9 cellular contexts compared by ENCODE assay signal in the genomic region with DNA sequence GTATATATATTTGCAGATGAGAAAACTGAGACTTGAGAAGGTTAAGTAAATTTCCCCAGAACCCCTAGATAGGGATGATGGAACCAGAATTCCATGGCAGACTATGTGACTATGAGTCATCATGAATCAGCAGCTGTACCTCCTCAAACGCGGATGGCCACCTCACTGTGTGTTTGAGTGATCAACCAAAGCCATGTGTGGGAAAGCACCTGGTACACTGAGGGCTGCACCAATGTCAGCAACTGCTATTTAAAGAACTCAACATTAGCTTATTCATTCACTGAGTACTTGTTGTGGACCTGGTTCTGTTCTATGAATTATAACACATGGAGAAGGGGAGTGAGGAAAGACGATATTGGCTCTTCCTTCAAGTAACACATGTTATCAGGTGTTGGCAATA.
A peak's percentile ranks its signal among the peaks of the same experiment; 100 is the strongest.
DNase-seq lines count a peak whose midpoint lies in the region; ATAC-seq, FAIRE-seq and TF ChIP-seq lines count a peak whose summit lies in the region.
"Had no signal": no experiment of that assay in that cellular context is flagged by ENCODE, and none has a peak within 500 bp of the region (broad histone marks: within the 10 kb centered on the region; RNA-seq: fewer than 3 reads in every experiment).

No MANE protein-coding gene starts in this region.

- H4K20me1 ChIP-seq in astrocyte (ENCODE audit: insufficient read depth, low read length), result no peaks in the 10 kb centered on the region

- H3K27ac Mint-ChIP-seq in astrocyte (ENCODE audit: unreplicated experiment), result peak overlapping the region; percentile 98
- no peak overlapping the region for H3K27ac Mint-ChIP-seq in stimulated activated memory B cell treated with anti-CD40 and anti-IgM and Interleukin-4, amounts not matched to agents 10 μg/mL and 1 μg/mL and 100 μg/mL, for 72 hours
- no peak overlapping the region for H3K27ac Mint-ChIP-seq in activated T-cell treated with anti-CD3 and anti-CD28 coated beads, Interleukin-2, amount 50 U/mL, for 72 hours

- H3K27ac ChIP-seq in astrocyte (ENCODE audit: low read depth, low read length), result peak overlapping the region; percentile 92
- no peak overlapping the region for H3K27ac ChIP-seq in thyroid gland
- H3K27ac ChIP-seq in colonic mucosa, result no peak overlapping the region
- H3K27ac ChIP-seq: C4-2B had no signal

- peak; percentile 98 for DNase-seq in A172 (ENCODE audit: low spot score)
- peak; percentile 98 for DNase-seq in astrocyte (ENCODE audit: low read depth)
- no peak for DNase-seq in activated T-cell treated with anti-CD3 and anti-CD28 coated beads, Interleukin-2, amount 50 U/mL, for 72 hours
- DNase-seq in thyroid gland, result no peak
- no peak for DNase-seq in colonic mucosa

- H3K4me3 Mint-ChIP-seq in astrocyte (ENCODE audit: unreplicated experiment), result no peak overlapping the region
- H3K4me3 Mint-ChIP-seq in stimulated activated memory B cell treated with anti-CD40 and anti-IgM and Interleukin-4, amounts not matched to agents 10 μg/mL and 1 μg/mL and 100 μg/mL, for 72 hours, result no peak overlapping the region
- no peak overlapping the region for H3K4me3 Mint-ChIP-seq in activated T-cell treated with anti-CD3 and anti-CD28 coated beads, Interleukin-2, amount 50 U/mL, for 72 hours

- peaks cover 3% of the 10 kb centered on the region for H3K36me3 Mint-ChIP-seq in astrocyte (ENCODE audit: low read depth, unreplicated experiment)
- no peaks in the 10 kb centered on the region for H3K36me3 Mint-ChIP-seq in stimulated activated memory B cell treated with anti-CD40 and anti-IgM and Interleukin-4, amounts not matched to agents 10 μg/mL and 1 μg/mL and 100 μg/mL, for 72 hours
- H3K36me3 Mint-ChIP-seq in activated T-cell treated with anti-CD3 and anti-CD28 coated beads, Interleukin-2, amount 50 U/mL, for 72 hours (ENCODE audit: insufficient read depth in 2 of 2), result no peaks in the 10 kb centered on the region

- TF ChIP-seq CTCF in astrocyte (IDR thresholded peaks at IDR 0.05; ENCODE audit: insufficient read depth, low read depth, low read length) (no peak), thyroid gland (IDR thresholded peaks at IDR 0.05) (no peak), colonic mucosa (IDR thresholded peaks at IDR 0.05) (no peak)

- peak overlapping the region; percentile 68 for H3K4me2 ChIP-seq in astrocyte (ENCODE audit: low read length)

- no peak overlapping the region for H2AFZ ChIP-seq in astrocyte (ENCODE audit: low read depth, low read length)

- no peaks in the 10 kb centered on the region for H3K79me2 ChIP-seq in astrocyte (ENCODE audit: insufficient read depth, low read length)

- H3K4me3 ChIP-seq in astrocyte (ENCODE audit: insufficient read depth, low read depth, low read length), result no peak overlapping the region
- no peak overlapping the region for H3K4me3 ChIP-seq in thyroid gland (replicated peaks in 1 of 3)
- no peak overlapping the region for H3K4me3 ChIP-seq in colonic mucosa

- no peaks in the 10 kb centered on the region for H3K36me3 ChIP-seq in astrocyte (ENCODE audit: insufficient read depth, low read length)
- no peaks in the 10 kb centered on the region for H3K36me3 ChIP-seq in thyroid gland
- no peaks in the 10 kb centered on the region for H3K36me3 ChIP-seq in colonic mucosa

- H3K9me3 ChIP-seq in astrocyte (ENCODE audit: insufficient read depth, low read depth, low read length) (peaks cover 2% of the 10 kb centered on the region), thyroid gland (no peaks in the 10 kb centered on the region), colonic mucosa (no peaks in the 10 kb centered on the region)

- H3K27me3 Mint-ChIP-seq in astrocyte (ENCODE audit: low read depth, unreplicated experiment), result no peaks in the 10 kb centered on the region
- no peaks in the 10 kb centered on the region for H3K27me3 Mint-ChIP-seq in stimulated activated memory B cell treated with anti-CD40 and anti-IgM and Interleukin-4, amounts not matched to agents 10 μg/mL and 1 μg/mL and 100 μg/mL, for 72 hours
- H3K27me3 Mint-ChIP-seq in activated T-cell treated with anti-CD3 and anti-CD28 coated beads, Interleukin-2, amount 50 U/mL, for 72 hours (ENCODE audit: low read depth), result no peaks in the 10 kb centered on the region

- H3K9ac ChIP-seq in astrocyte (ENCODE audit: low read length) (peak overlapping the region; percentile 70), colonic mucosa (ENCODE audit: low read depth in 2 of 2, low read length in 2 of 2) (no peak overlapping the region)

- peaks cover 48% of the 10 kb centered on the region for H3K4me1 Mint-ChIP-seq in astrocyte (ENCODE audit: low read depth, unreplicated experiment)
- no peaks in the 10 kb centered on the region for H3K4me1 Mint-ChIP-seq in stimulated activated memory B cell treated with anti-CD40 and anti-IgM and Interleukin-4, amounts not matched to agents 10 μg/mL and 1 μg/mL and 100 μg/mL, for 72 hours
- H3K4me1 Mint-ChIP-seq in activated T-cell treated with anti-CD3 and anti-CD28 coated beads, Interleukin-2, amount 50 U/mL, for 72 hours (ENCODE audit: low read depth), result no peaks in the 10 kb centered on the region

- intact Hi-C loops in thyroid gland (cut with DNase I) (no loop called here), colonic mucosa (cut with DNase I) (no loop called here)

- H3K27me3 ChIP-seq in astrocyte (ENCODE audit: insufficient read depth, low read length) (no peaks in the 10 kb centered on the region), thyroid gland (no peaks in the 10 kb centered on the region), colonic mucosa (no peaks in the 10 kb centered on the region)

- H3K4me1 ChIP-seq in astrocyte (ENCODE audit: insufficient read depth, low read length), result peaks cover 46% of the 10 kb centered on the region
- H3K4me1 ChIP-seq in thyroid gland, result no peaks in the 10 kb centered on the region
- no peaks in the 10 kb centered on the region for H3K4me1 ChIP-seq in colonic mucosa

- 75 to 77% methylated on average over 3 of the region's 3 CpGs for WGBS in thyroid gland, 2 donors

- ATAC-seq in GM19043 (IDR thresholded peaks at IDR 0.05; ENCODE audit: low read depth, unreplicated experiment), result peak; percentile 66
- peak; percentile 75 for ATAC-seq in HG03175 (IDR thresholded peaks at IDR 0.05; ENCODE audit: unreplicated experiment)
- peak; percentile 69 for ATAC-seq in stimulated activated memory B cell treated with anti-CD40 and anti-IgM and Interleukin-4, amounts not matched to agents 10 μg/mL and 1 μg/mL and 100 μg/mL, for 72 hours
- ATAC-seq in activated T-cell treated with anti-CD3 and anti-CD28 coated beads, Interleukin-2, amount 50 U/mL, for 72 hours (replicated peaks in 1 of 2), result no peak

- H3K9me3 Mint-ChIP-seq in astrocyte (ENCODE audit: unreplicated experiment), result peaks cover 7% of the 10 kb centered on the region
- H3K9me3 Mint-ChIP-seq in stimulated activated memory B cell treated with anti-CD40 and anti-IgM and Interleukin-4, amounts not matched to agents 10 μg/mL and 1 μg/mL and 100 μg/mL, for 72 hours, result peaks cover 4% of the 10 kb centered on the region
- H3K9me3 Mint-ChIP-seq in activated T-cell treated with anti-CD3 and anti-CD28 coated beads, Interleukin-2, amount 50 U/mL, for 72 hours, result peaks cover 0 to 3% of the 10 kb centered on the region in 2 donors

- no peak for TF ChIP-seq POLR2A in thyroid gland (IDR thresholded peaks at IDR 0.05)

- peak; percentile 86 for FAIRE-seq in astrocyte (lab: Jason Lieb, UNC)

Comparison
In these comparisons a context has a peak if more than half of its experiments do, and no peak if none do; other contexts are left out.
1. DNase-seq: peak in A172 (single experiment) and astrocyte (single experiment); none in activated T-cell treated with anti-CD3 and anti-CD28 coated beads, Interleukin-2, amount 50 U/mL, for 72 hours (0 of 2), thyroid gland (0 of 2) and colonic mucosa (single experiment).
2. ATAC-seq: peak in GM19043 (single experiment), HG03175 (single experiment) and stimulated activated memory B cell treated with anti-CD40 and anti-IgM and Interleukin-4, amounts not matched to agents 10 μg/mL and 1 μg/mL and 100 μg/mL, for 72 hours (single experiment); none in activated T-cell treated with anti-CD3 and anti-CD28 coated beads, Interleukin-2, amount 50 U/mL, for 72 hours (0 of 2).